In genomic region chr10:102226542-102226870, GRCh38 we compare ENCODE assay signal across 1 cellular context.
TF ChIP-seq lines count a peak whose summit lies in the region.

No MANE protein-coding gene starts in this region.

TF ChIP-seq in GM23338, 12 proteins besides CTCF, POLR2A, EP300 and RAD21 (continued from another document):
- TF ChIP-seq REST (IDR thresholded peaks at IDR 0.05; ENCODE audit: unreplicated experiment) (no peak), ZNF114 (CRISPR knock-in tag; IDR thresholded peaks at IDR 0.05) (no peak), EZH2 (IDR thresholded peaks at IDR 0.05; ENCODE audit: low read depth, unreplicated experiment) (no peak)
